9 cellular contexts compared by ENCODE assay signal in genomic region chr7:27576360-27576944, GRCh38.
DNase-seq lines count a peak whose midpoint lies in the region; ATAC-seq, FAIRE-seq and TF ChIP-seq lines count a peak whose summit lies in the region.
"Had no signal": no experiment of that assay in that cellular context is flagged by ENCODE, and none has a peak within 500 bp of the region (broad histone marks: within the 10 kb centered on the region; RNA-seq: fewer than 3 reads in every experiment).

No MANE protein-coding gene starts in this region.

- no peak overlapping the region for H3K4me2 ChIP-seq in mammary epithelial cell (ENCODE audit: insufficient read depth, low read depth, low read length)

- ATAC-seq in left colon (peak; percentile 68), HG02840 (IDR thresholded peaks at IDR 0.05; ENCODE audit: low FRiP score, unreplicated experiment) (no peak)

- no peak overlapping the region for H3K27ac ChIP-seq in mammary epithelial cell (ENCODE audit: insufficient read depth, low read depth, low read length)

- intact Hi-C loops in mammary epithelial cell (cut with micrococcal nuclease) (loop anchor here (1.0 to 2.0 kb wide), 3 partner anchors 341 to 380 kb away; no protein-coding TSS in a partner anchor), left colon (cut with DNase I, micrococcal nuclease) (loop anchor here in 1 of 2 donors (10.0 kb wide), 1 partner anchor 362 kb away; no protein-coding TSS in a partner anchor)

- H3K9me3 ChIP-seq in mammary epithelial cell (replicated peaks; ENCODE audit: insufficient read depth, low read length) (no peaks in the 10 kb centered on the region), MG63 (no peaks in the 10 kb centered on the region)

- no peaks in the 10 kb centered on the region for H3K79me2 ChIP-seq in mammary epithelial cell (ENCODE audit: insufficient read depth, low read length)

- peak; percentile 49 to 50 for TF ChIP-seq CTCF in mammary epithelial cell (conservative IDR thresholded peaks at IDR 0.05 in 1 of 2, IDR thresholded peaks at IDR 0.05 in 1 of 2; ENCODE audit: extremely low read depth in 1 of 2, insufficient read depth in 1 of 2, low read depth in 1 of 2, low read length in 2 of 2)

- CTCF ChIA-PET in mammary epithelial cell (lab: Charles Lee; ENCODE audit: low non-redundant PET), result no interaction called here

- DNase-seq in AG08395 (ENCODE audit: low spot score) (peak; percentile 38), H54 (ENCODE audit: insufficient read length, low spot score) (peak; percentile 17), NCI-H526 (lab: John Stamatoyannopoulos, UW) (peak; percentile 71 to 79), mammary epithelial cell (peak; percentile 20), left colon (no peak), MG63 (no peak)
- DNase-seq in stimulated activated naive CD4-positive, alpha-beta T cell treated with Interleukin-2 at 50 U/mL for 16 hours (lab: John Stamatoyannopoulos, UW), result no peak
- DNase-seq: activated naive CD8-positive, alpha-beta T cell treated with anti-CD3 and anti-CD28 coated beads, Interleukin-2, amount 10 ng/mL, durations not matched to agents 7 days and 5 days had no signal

- dilution Hi-C loops in mammary epithelial cell (cut with HindIII; ENCODE audit: low sequenced_read_pairs), result loop anchor here (25.0 kb wide), 1 partner anchor 364 kb away; the partner anchor contains the start of gene HOXA13

- H3K4me3 ChIP-seq in mammary epithelial cell (replicated peaks in 1 of 3; ENCODE audit: insufficient read depth in 1 of 3, low read depth in 2 of 3, low read length in 3 of 3) (no peak overlapping the region), MG63 (no peak overlapping the region)

- no peak for TF ChIP-seq POLR2A in H54 (IDR thresholded peaks at IDR 0.05; ENCODE audit: low read depth, low read length)

- no peaks in the 10 kb centered on the region for H3K4me1 ChIP-seq in mammary epithelial cell (ENCODE audit: insufficient read depth, low read length)

- no peak overlapping the region for H3K9ac ChIP-seq in mammary epithelial cell (ENCODE audit: insufficient read depth, low read length)

- H3K27me3 ChIP-seq in mammary epithelial cell (ENCODE audit: insufficient read depth, low read length) (no peaks in the 10 kb centered on the region), MG63 (no peaks in the 10 kb centered on the region)

- WGBS in mammary epithelial cell (ENCODE audit: low coverage, missing lambda C conversion rate), result 94% methylated on average over 3 of the region's 3 CpGs

- H4K20me1 ChIP-seq in mammary epithelial cell (ENCODE audit: insufficient read depth, low read length), result no peaks in the 10 kb centered on the region

- H2AFZ ChIP-seq in mammary epithelial cell (ENCODE audit: low read depth, low read length), result no peak overlapping the region

- H3K36me3 ChIP-seq in mammary epithelial cell (ENCODE audit: insufficient read depth, low read length) (no peaks in the 10 kb centered on the region), MG63 (no peaks in the 10 kb centered on the region)

- peak; percentile 93 for FAIRE-seq in H54 (lab: Jason Lieb, UNC)

- no TSS peak for BruUV-seq in mammary epithelial cell (replicated peaks; lab: Mats Ljungman, UMichigan)

- in situ Hi-C loops in mammary epithelial cell (cut with MboI; ENCODE audit: low sequenced_read_pairs in 2 of 2), result no loop called here

Comparison
In these comparisons a context has a peak if more than half of its experiments do, and no peak if none do; other contexts are left out.
1. DNase-seq: peak in AG08395 (single experiment), H54 (single experiment), NCI-H526 (2 of 2) and mammary epithelial cell (single experiment); none in left colon (0 of 2), stimulated activated naive CD4-positive, alpha-beta T cell treated with Interleukin-2 at 50 U/mL for 16 hours (single experiment) and MG63 (single experiment).